ENCODE assay signal across 15 cellular contexts in genomic region chr21:33058468-33059318, GRCh38. TPM values are rescaled to one million over a fixed set of nuclear protein-coding genes. Genes with fewer than 3 reads are reported as not detected.
DNase-seq lines count a peak whose midpoint lies in the region; ATAC-seq and TF ChIP-seq lines count a peak whose summit lies in the region.
"Had no signal": no experiment of that assay in that cellular context is flagged by ENCODE, and none has a peak within 500 bp of the region (broad histone marks: within the 10 kb centered on the region; RNA-seq: fewer than 3 reads in every experiment).

No MANE protein-coding gene starts in this region.

- WGBS in endodermal cell (ENCODE audit: insufficient coverage in 1 of 2, insufficient read length in 1 of 2), 2 experiments, result 89% methylated on average over 12 to 13 of the region's 13 CpGs
- no CpG with 5 or more reads among the region's 13 CpGs for WGBS in trophoblast cell (ENCODE audit: extremely low coverage, insufficient coverage, insufficient read length)

- H3K27me3 Mint-ChIP-seq in endodermal cell (ENCODE audit: insufficient read depth), result peaks cover 41% of the 10 kb centered on the region
- H3K27me3 Mint-ChIP-seq in T-helper 2 cell treated with Interferon-gamma antibody and Interleukin-4, amounts not matched to agents 5 μg/mL and 100 μg/mL, for 36 hours (ENCODE audit: low read depth), result peaks cover 38% of the 10 kb centered on the region

- no peak overlapping the region for H2BK5ac ChIP-seq in trophoblast cell (ENCODE audit: low read depth, low read length, poor library complexity)

- H3K4me3 Mint-ChIP-seq in endodermal cell, result no peak overlapping the region
- no peak overlapping the region for H3K4me3 Mint-ChIP-seq in T-helper 2 cell treated with Interferon-gamma antibody and Interleukin-4, amounts not matched to agents 5 μg/mL and 100 μg/mL, for 36 hours

- H3K27ac ChIP-seq in endodermal cell (ENCODE audit: low read depth, low read length) (peak overlapping the region; percentile 24), trophoblast cell (ENCODE audit: low read depth, low read length) (no peak overlapping the region)
- H3K27ac ChIP-seq: upper lobe of right lung had no signal

- no peaks in the 10 kb centered on the region for H3K36me3 ChIP-seq in endodermal cell (ENCODE audit: control insufficient read depth, insufficient read depth, low read length)
- no peaks in the 10 kb centered on the region for H3K36me3 ChIP-seq in trophoblast cell (ENCODE audit: control insufficient read depth in 1 of 2, insufficient read depth in 2 of 2, low read length in 2 of 2)
- H3K36me3 ChIP-seq: left lung, upper lobe of right lung had no signal

- H3K4me2 ChIP-seq in trophoblast cell (ENCODE audit: low read length), result no peak overlapping the region

- H3K27ac Mint-ChIP-seq in endodermal cell, result no peak overlapping the region
- no peak overlapping the region for H3K27ac Mint-ChIP-seq in T-helper 2 cell treated with Interferon-gamma antibody and Interleukin-4, amounts not matched to agents 5 μg/mL and 100 μg/mL, for 36 hours

- no peak overlapping the region for H2BK12ac ChIP-seq in trophoblast cell (ENCODE audit: low read length)

- no peaks in the 10 kb centered on the region for H3K4me1 Mint-ChIP-seq in endodermal cell
- H3K4me1 Mint-ChIP-seq in T-helper 2 cell treated with Interferon-gamma antibody and Interleukin-4, amounts not matched to agents 5 μg/mL and 100 μg/mL, for 36 hours (ENCODE audit: low read depth), result peaks cover 2% of the 10 kb centered on the region

- no peak overlapping the region for H4K12ac ChIP-seq in trophoblast cell (ENCODE audit: low read depth, low read length)

- no peaks in the 10 kb centered on the region for H3K79me1 ChIP-seq in trophoblast cell (ENCODE audit: low read length)

- no peaks in the 10 kb centered on the region for H3K36me3 Mint-ChIP-seq in endodermal cell (ENCODE audit: low read depth)
- no peaks in the 10 kb centered on the region for H3K36me3 Mint-ChIP-seq in T-helper 2 cell treated with Interferon-gamma antibody and Interleukin-4, amounts not matched to agents 5 μg/mL and 100 μg/mL, for 36 hours (ENCODE audit: low read depth)

- H3K4me1 ChIP-seq in endodermal cell (ENCODE audit: control insufficient read depth, insufficient read depth, low read length) (no peaks in the 10 kb centered on the region), trophoblast cell (ENCODE audit: control insufficient read depth in 1 of 2, insufficient read depth in 2 of 2, low read length in 2 of 2) (no peaks in the 10 kb centered on the region)
- H3K4me1 ChIP-seq: upper lobe of right lung had no signal

- H3K9me3 ChIP-seq in endodermal cell (ENCODE audit: control insufficient read depth, low read length), result no peaks in the 10 kb centered on the region
- H3K9me3 ChIP-seq in trophoblast cell (ENCODE audit: insufficient read depth, low read depth, low read length), result no peaks in the 10 kb centered on the region
- H3K9me3 ChIP-seq: left lung, upper lobe of right lung had no signal

- H3K4ac ChIP-seq in trophoblast cell (ENCODE audit: low read depth, low read length), result no peak overlapping the region

- TF ChIP-seq CTCF in endodermal cell (conservative IDR thresholded peaks at IDR 0.05), result no peak

- no peak overlapping the region for H2BK120ac ChIP-seq in trophoblast cell (ENCODE audit: insufficient read depth, low read length, poor library complexity)

- H3K4me3 ChIP-seq in endodermal cell (ENCODE audit: low read length) (no peak overlapping the region), trophoblast cell (ENCODE audit: low read depth, low read length) (no peak overlapping the region)
- H3K4me3 ChIP-seq: left lung, upper lobe of right lung had no signal

- H3K9ac ChIP-seq in endodermal cell (ENCODE audit: extremely low read depth, low read length, poor library complexity, severe bottlenecking) (no peak overlapping the region), trophoblast cell (ENCODE audit: low read length) (no peak overlapping the region)

- no peak overlapping the region for H3K18ac ChIP-seq in trophoblast cell (ENCODE audit: low read length)

- no peak overlapping the region for H3K23ac ChIP-seq in trophoblast cell (ENCODE audit: low read length)

- no peak overlapping the region for H2AFZ ChIP-seq in trophoblast cell (ENCODE audit: insufficient read depth, low read length, poor library complexity)

- H4K8ac ChIP-seq in trophoblast cell (ENCODE audit: low read depth, low read length), result no peak overlapping the region

- H4K91ac ChIP-seq in trophoblast cell (ENCODE audit: low read depth, low read length), result no peak overlapping the region

- H3K27me3 ChIP-seq in endodermal cell (ENCODE audit: control insufficient read depth, insufficient read depth, low read length, poor library complexity, severe bottlenecking) (peaks cover 57% of the 10 kb centered on the region), trophoblast cell (ENCODE audit: insufficient read depth, low read length) (no peaks in the 10 kb centered on the region)

- ATAC-seq in sciatic nerve, result peak; percentile 58
- no peak for ATAC-seq in GM18517 (IDR thresholded peaks at IDR 0.05; ENCODE audit: unreplicated experiment)

- no peaks in the 10 kb centered on the region for H3K79me2 ChIP-seq in trophoblast cell (ENCODE audit: control insufficient read depth, insufficient read depth, low read length, poor library complexity)

- no peaks in the 10 kb centered on the region for H3K9me3 Mint-ChIP-seq in endodermal cell
- H3K9me3 Mint-ChIP-seq in T-helper 2 cell treated with Interferon-gamma antibody and Interleukin-4, amounts not matched to agents 5 μg/mL and 100 μg/mL, for 36 hours, result no peaks in the 10 kb centered on the region

- DNase-seq in NCI-H748 (lab: John Stamatoyannopoulos, UW; ENCODE audit: unreplicated experiment) (peak; percentile 27), NCI-H748 treated with DMSO at 0.1 percent for 48 hours (lab: John Stamatoyannopoulos, UW) (no peak), NCI-H1694 (lab: John Stamatoyannopoulos, UW) (peak; percentile 87), endodermal cell (no peak), sciatic nerve (ENCODE audit: low spot score) (no peak), trophoblast cell (no peak)
- no peak for DNase-seq in T-helper 2 cell treated with Interferon-gamma antibody and Interleukin-4, amounts not matched to agents 5 μg/mL and 100 μg/mL, for 36 hours (ENCODE audit: low spot score)
- DNase-seq: activated naive CD4-positive, alpha-beta T cell; IMR-90; stimulated activated CD4-positive, alpha-beta T cell treated with anti-CD3 and anti-CD28 coated beads, Interleukin-15, amount 100 ng/mL, for 24 hours; upper lobe of right lung had no signal

- no peak overlapping the region for H2AK5ac ChIP-seq in trophoblast cell (ENCODE audit: low read length)

- intact Hi-C loops in sciatic nerve (cut with DNase I), result no loop called here

- H3K14ac ChIP-seq in trophoblast cell (ENCODE audit: low read length), result no peak overlapping the region

RNA-seq across cellular contexts. Expression of gene OLIG1, which starts 11.2 kb away (rescaled TPM):
- under 1 TPM in 1 of 2 donors, not detected in 1; 0.48 TPM for total RNA-seq in endodermal cell
- polyA plus RNA-seq in endodermal cell (2013, experiment 1 of 2), result 2.7 TPM
- polyA plus RNA-seq in endodermal cell (2013, experiment 2 of 2), result 3.6 TPM
- 0.53 TPM for total RNA-seq in sciatic nerve
- polyA plus RNA-seq in trophoblast cell (2013), result 1.2 and 1.8 TPM in 2 replicates
- total RNA-seq: A673, IMR-90, NCI-H460 had no signal
- polyA plus RNA-seq: IMR-90 had no signal

RNA-seq across cellular contexts. Expression of gene OLIG2, which starts 33.0 kb away (rescaled TPM):
- total RNA-seq in endodermal cell (under 1 TPM in 1 of 2 donors, not detected in 1; 0.53 TPM), sciatic nerve (not detected)
- polyA plus RNA-seq in endodermal cell (2013, experiment 1 of 2), result 2.7 TPM
- polyA plus RNA-seq in endodermal cell (2013, experiment 2 of 2), result 2.9 TPM
- polyA plus RNA-seq in trophoblast cell (2013), result 0.03 and 0.05 TPM in 2 replicates
- total RNA-seq: A673, IMR-90, NCI-H460, upper lobe of right lung had no signal
- polyA plus RNA-seq: IMR-90 had no signal

Comparison
In these comparisons a context has a peak if more than half of its experiments do, and no peak if none do; other contexts are left out.
1. DNase-seq: peak in NCI-H748 (single experiment) and NCI-H1694 (single experiment); none in NCI-H748 treated with DMSO at 0.1 percent for 48 hours (single experiment), endodermal cell (single experiment), sciatic nerve (single experiment), trophoblast cell (0 of 2) and T-helper 2 cell treated with Interferon-gamma antibody and Interleukin-4, amounts not matched to agents 5 μg/mL and 100 μg/mL, for 36 hours (single experiment).